Comparison of ENCODE assay signal across 9 cellular contexts in the genomic region with DNA sequence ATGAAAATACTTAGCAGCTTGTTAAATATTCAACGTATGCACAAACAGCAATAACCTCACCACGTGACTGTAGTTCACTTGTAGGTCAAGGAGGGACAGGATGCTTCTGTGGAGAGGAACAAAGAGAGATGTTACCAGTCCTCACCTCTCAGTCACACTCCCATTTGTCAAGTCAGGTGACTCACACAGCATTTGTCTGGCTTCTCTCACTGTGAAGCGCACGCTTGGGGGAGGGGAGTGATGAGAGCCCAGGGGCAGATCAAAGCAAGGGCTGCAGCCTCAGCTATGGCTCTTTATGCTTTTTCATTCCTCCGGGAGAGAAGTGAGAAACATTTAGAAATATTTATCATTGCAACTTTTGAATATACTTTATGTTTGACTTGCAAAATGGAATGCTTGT. TPM values are rescaled to one million over a fixed set of nuclear protein-coding genes. Genes with fewer than 3 reads are reported as not detected.
DNase-seq lines count a peak whose midpoint lies in the region; TF ChIP-seq lines count a peak whose summit lies in the region.
"Had no signal": no experiment of that assay in that cellular context is flagged by ENCODE, and none has a peak within 500 bp of the region (broad histone marks: within the 10 kb centered on the region; RNA-seq: fewer than 3 reads in every experiment).

No MANE protein-coding gene starts in this region.

- peaks cover 48% of the 10 kb centered on the region for H3K4me1 Mint-ChIP-seq in brain
- peaks cover 21% of the 10 kb centered on the region for H3K4me1 Mint-ChIP-seq in progenitor cell of endocrine pancreas (ENCODE audit: low read depth)

- H3K36me3 Mint-ChIP-seq in brain (no peaks in the 10 kb centered on the region), progenitor cell of endocrine pancreas (ENCODE audit: insufficient read depth) (no peaks in the 10 kb centered on the region)
- H3K36me3 Mint-ChIP-seq: naive thymus-derived CD8-positive, alpha-beta T cell had no signal

- DNase-seq in activated CD4-positive, alpha-beta T cell treated with anti-CD3 and anti-CD28 coated beads for 48 hours, result peak; percentile 75
- DNase-seq in activated CD4-positive, alpha-beta T cell treated with anti-CD3 and anti-CD28 coated beads, Interleukin-2, amount 50 U/mL, for 4 hours, result no peak
- peak; percentile 70 for DNase-seq in NT2/D1 (ENCODE audit: low read depth, low spot score)
- no peak for DNase-seq in progenitor cell of endocrine pancreas (ENCODE audit: low spot score, unreplicated experiment)
- no peak for DNase-seq in GM19238 (ENCODE audit: insufficient read length, low spot score)
- DNase-seq in NOMO-1 (lab: John Stamatoyannopoulos, UW; ENCODE audit: unreplicated experiment in 2 of 2), result no peak
- DNase-seq in NCI-H1092 treated with DMSO at 0.1 percent for 48 hours (lab: John Stamatoyannopoulos, UW), result no peak

- H3K9ac ChIP-seq in NT2/D1 (ENCODE audit: insufficient read length, low read depth), result no peak overlapping the region

- no peaks in the 10 kb centered on the region for H3K36me3 ChIP-seq in NT2/D1 (ENCODE audit: insufficient read depth, insufficient read length, low read length)

- peaks cover 0 to 2% (median 0%) of the 10 kb centered on the region in 5 experiments for H3K9me3 Mint-ChIP-seq in brain
- no peaks in the 10 kb centered on the region for H3K9me3 Mint-ChIP-seq in progenitor cell of endocrine pancreas (ENCODE audit: low read depth)
- H3K9me3 Mint-ChIP-seq: naive thymus-derived CD8-positive, alpha-beta T cell had no signal

- H3K4me3 ChIP-seq in NT2/D1 (ENCODE audit: insufficient read length, low read depth), result no peak overlapping the region

- H3K27me3 ChIP-seq in NT2/D1 (ENCODE audit: insufficient read depth, insufficient read length), result peaks cover 46% of the 10 kb centered on the region

- no peak for TF ChIP-seq CTCF in brain (conservative IDR thresholded peaks at IDR 0.05)
- TF ChIP-seq CTCF in progenitor cell of endocrine pancreas (IDR thresholded peaks at IDR 0.05; ENCODE audit: unreplicated experiment), result no peak

- H3K9me3 ChIP-seq in NT2/D1 (ENCODE audit: insufficient read depth, low read length), result no peaks in the 10 kb centered on the region

- H3K27ac Mint-ChIP-seq in brain (peak overlapping the region in 2 of 5 experiments; percentile 26 to 27), progenitor cell of endocrine pancreas (peak overlapping the region; percentile 16)

- H3K4me3 Mint-ChIP-seq in brain (peak overlapping the region in 4 of 5 experiments; percentile 31 to 77 (median 58)), progenitor cell of endocrine pancreas (ENCODE audit: low read depth) (no peak overlapping the region)

- H3K4me1 ChIP-seq in NT2/D1 (ENCODE audit: insufficient read depth, insufficient read length), result no peaks in the 10 kb centered on the region

- H3K27me3 Mint-ChIP-seq in brain (peaks cover 76% of the 10 kb centered on the region), progenitor cell of endocrine pancreas (peaks cover 47% of the 10 kb centered on the region)

RNA-seq across cellular contexts. Expression of a gene that starts 2.9 kb away (rescaled TPM):
- polyA plus RNA-seq in brain (ENCODE audit: insufficient read depth, low read depth, low replicate concordance), result 0.17 TPM
- total RNA-seq in progenitor cell of endocrine pancreas, result 1.5 and 2.7 TPM in 2 replicates

Comparison
In these comparisons a context has a peak if more than half of its experiments do, and no peak if none do; other contexts are left out.
1. DNase-seq: peak in activated CD4-positive, alpha-beta T cell treated with anti-CD3 and anti-CD28 coated beads for 48 hours (single experiment) and NT2/D1 (single experiment); none in activated CD4-positive, alpha-beta T cell treated with anti-CD3 and anti-CD28 coated beads, Interleukin-2, amount 50 U/mL, for 4 hours (0 of 2), progenitor cell of endocrine pancreas (single experiment), GM19238 (single experiment), NOMO-1 (0 of 2) and NCI-H1092 treated with DMSO at 0.1 percent for 48 hours (single experiment).